21 cellular contexts compared by ENCODE assay signal in genomic region chr12:113954547-113954946, GRCh38. TPM values are rescaled to one million over a fixed set of nuclear protein-coding genes. Genes with fewer than 3 reads are reported as not detected.
DNase-seq lines count a peak whose midpoint lies in the region; ATAC-seq, FAIRE-seq and TF ChIP-seq lines count a peak whose summit lies in the region.
"Had no signal": no experiment of that assay in that cellular context is flagged by ENCODE, and none has a peak within 500 bp of the region (broad histone marks: within the 10 kb centered on the region; RNA-seq: fewer than 3 reads in every experiment).

No MANE protein-coding gene starts in this region.

- H3K4me2 ChIP-seq in BLaER1: peak overlapping the region; percentile 55
- H3K4me2 ChIP-seq in BLaER1 treated with 17β-estradiol and CSF1 and Interleukin-3, amounts not matched to agents 10 nM and 100 nM: peak overlapping the region in 7 of 11 experiments; percentile 6 to 50 (median 38); a peak in 11 of 22 replicates

- peak overlapping the region; percentile 63; the same call in 1 of the 2 replicates for H3K27ac ChIP-seq in BLaER1
- H3K27ac ChIP-seq in BLaER1 treated with 17β-estradiol and CSF1 and Interleukin-3, amounts not matched to agents 10 nM and 100 nM: peak overlapping the region in 4 of 11 experiments; percentile 2 to 34 (median 8); a peak in 4 of 22 replicates
- no peak overlapping the region for H3K27ac ChIP-seq in SJSA1
- H3K27ac ChIP-seq in dorsolateral prefrontal cortex: no peak overlapping the region
- no peak overlapping the region for H3K27ac ChIP-seq in colonic mucosa

- ATAC-seq in GM19397 (IDR thresholded peaks at IDR 0.05; ENCODE audit: unreplicated experiment): no peak

- peaks cover 12% of the 10 kb centered on the region for H3K4me1 ChIP-seq in BLaER1
- H3K4me1 ChIP-seq in BLaER1 treated with 17β-estradiol and CSF1 and Interleukin-3, amounts not matched to agents 10 nM and 100 nM: peaks cover 8 to 26% (median 16%) of the 10 kb centered on the region in 10 experiments
- no peaks in the 10 kb centered on the region for H3K4me1 ChIP-seq in SJSA1 (replicated peaks)
- H3K4me1 ChIP-seq in colonic mucosa: no peaks in the 10 kb centered on the region
- H3K4me1 ChIP-seq: BE2C had no signal

- TF ChIP-seq CTCF in bronchial epithelial cell (IDR thresholded peaks at IDR 0.05; ENCODE audit: insufficient read depth, low read length, severe bottlenecking) (no peak), dorsolateral prefrontal cortex (IDR thresholded peaks at IDR 0.05 in 54 of 56, conservative IDR thresholded peaks at IDR 0.05 in 2 of 56; ENCODE audit: low read depth in 1 of 56, partially characterized antibody in 56 of 56) (no peak), colonic mucosa (IDR thresholded peaks at IDR 0.05) (no peak)

- H3K27me3 ChIP-seq in BLaER1 (no peaks in the 10 kb centered on the region), SJSA1 (replicated peaks) (no peaks in the 10 kb centered on the region), bronchial epithelial cell (ENCODE audit: control insufficient read depth, insufficient read depth, low read length) (no peaks in the 10 kb centered on the region), dorsolateral prefrontal cortex (no peaks in the 10 kb centered on the region), colonic mucosa (no peaks in the 10 kb centered on the region)
- no peaks in the 10 kb centered on the region for H3K27me3 ChIP-seq in BLaER1 treated with 17β-estradiol and CSF1 and Interleukin-3, amounts not matched to agents 10 nM and 100 nM
- H3K27me3 ChIP-seq: BE2C had no signal

- peaks cover 98% of the 10 kb centered on the region for H3K36me3 ChIP-seq in BLaER1
- H3K36me3 ChIP-seq in BLaER1 treated with 17β-estradiol and CSF1 and Interleukin-3, amounts not matched to agents 10 nM and 100 nM: peaks cover 88 to 100% (median 99%) of the 10 kb centered on the region in 11 experiments
- H3K36me3 ChIP-seq in SJSA1: peaks cover 100% of the 10 kb centered on the region
- H3K36me3 ChIP-seq in bronchial epithelial cell (ENCODE audit: control insufficient read depth, insufficient read depth, low read length): peaks cover 14% of the 10 kb centered on the region
- H3K36me3 ChIP-seq in colonic mucosa: no peaks in the 10 kb centered on the region

- H4K20me1 ChIP-seq in BLaER1: no peaks in the 10 kb centered on the region
- peaks cover 0 to 66% (median 9%) of the 10 kb centered on the region in 11 experiments; a peak in 9 of 22 replicates for H4K20me1 ChIP-seq in BLaER1 treated with 17β-estradiol and CSF1 and Interleukin-3, amounts not matched to agents 10 nM and 100 nM

- no peak overlapping the region for H3K4me3 ChIP-seq in BLaER1
- no peak overlapping the region for H3K4me3 ChIP-seq in BLaER1 treated with 17β-estradiol and CSF1 and Interleukin-3, amounts not matched to agents 10 nM and 100 nM
- H3K4me3 ChIP-seq in SJSA1: no peak overlapping the region
- no peak overlapping the region for H3K4me3 ChIP-seq in bronchial epithelial cell (ENCODE audit: low read depth, low read length)
- H3K4me3 ChIP-seq in dorsolateral prefrontal cortex: no peak overlapping the region
- H3K4me3 ChIP-seq in colonic mucosa: no peak overlapping the region

- intact Hi-C loops in dorsolateral prefrontal cortex (cut with DNase I): no loop called here
- intact Hi-C loops in colonic mucosa (cut with DNase I): no loop called here

- H3K9ac ChIP-seq in BLaER1 (0 out of 2 replicates have a peak overlapping the region, but pooled peaks have one; percentile 40), colonic mucosa (ENCODE audit: low read depth in 2 of 2, low read length in 2 of 2) (no peak overlapping the region)
- peak overlapping the region in 5 of 11 experiments; percentile 1 to 30 (median 21); a peak in 6 of 22 replicates for H3K9ac ChIP-seq in BLaER1 treated with 17β-estradiol and CSF1 and Interleukin-3, amounts not matched to agents 10 nM and 100 nM

- no peaks in the 10 kb centered on the region for H3K9me3 ChIP-seq in BLaER1
- no peaks in the 10 kb centered on the region for H3K9me3 ChIP-seq in BLaER1 treated with 17β-estradiol and CSF1 and Interleukin-3, amounts not matched to agents 10 nM and 100 nM (replicated peaks in 1 of 11)
- H3K9me3 ChIP-seq in SJSA1 (replicated peaks): no peaks in the 10 kb centered on the region
- H3K9me3 ChIP-seq in colonic mucosa: no peaks in the 10 kb centered on the region
- H3K9me3 ChIP-seq: BE2C had no signal

- FAIRE-seq in bronchial epithelial cell (lab: Jason Lieb, UNC) (peak; percentile 13), HTR-8/SVneo (lab: Jason Lieb, UNC) (no peak)
- FAIRE-seq: A204.1, GM12891 had no signal

- DNase-seq in SJSA1 (ENCODE audit: low read depth in 1 of 2, low spot score in 2 of 2) (peak; percentile 73 to 80), bronchial epithelial cell (ENCODE audit: low read depth) (no peak), dorsolateral prefrontal cortex (no peak), colonic mucosa (no peak), HTR-8/SVneo (ENCODE audit: insufficient read length, low spot score) (no peak)
- DNase-seq: C1 segment of cervical spinal cord; CD4-positive, alpha-beta memory T cell; CD4-positive, CD25-positive, alpha-beta regulatory T cell; CD8-positive, alpha-beta memory T cell; COR-L47; DMS 273 treated with DMSO at 0.1 percent for 48 hours; DMS153; DMS79; DND-41; GDM1 had no signal

RNA-seq across cellular contexts. Expression of gene RBM19, which starts 11.6 kb away (rescaled TPM):
- 271 and 433 TPM in 2 replicates for total RNA-seq in SJSA1 (2014; rRNA removed; shearing (Covaris generic))
- total RNA-seq in bronchial epithelial cell (14.0 and 19.0 TPM in 2 replicates), dorsolateral prefrontal cortex (10 to 100 TPM; 29.7 to 64.7 (median 41.5) TPM), colonic mucosa (10 to 100 TPM; 13.5 to 33.1 TPM)

Comparison
In these comparisons a context has a peak if more than half of its experiments do, and no peak if none do; other contexts are left out.
1. DNase-seq: peak in SJSA1 (2 of 2); none in bronchial epithelial cell (single experiment), dorsolateral prefrontal cortex (0 of 10), colonic mucosa (single experiment) and HTR-8/SVneo (single experiment).